ENCODE assay signal across 9 cellular contexts in the genomic region with DNA sequence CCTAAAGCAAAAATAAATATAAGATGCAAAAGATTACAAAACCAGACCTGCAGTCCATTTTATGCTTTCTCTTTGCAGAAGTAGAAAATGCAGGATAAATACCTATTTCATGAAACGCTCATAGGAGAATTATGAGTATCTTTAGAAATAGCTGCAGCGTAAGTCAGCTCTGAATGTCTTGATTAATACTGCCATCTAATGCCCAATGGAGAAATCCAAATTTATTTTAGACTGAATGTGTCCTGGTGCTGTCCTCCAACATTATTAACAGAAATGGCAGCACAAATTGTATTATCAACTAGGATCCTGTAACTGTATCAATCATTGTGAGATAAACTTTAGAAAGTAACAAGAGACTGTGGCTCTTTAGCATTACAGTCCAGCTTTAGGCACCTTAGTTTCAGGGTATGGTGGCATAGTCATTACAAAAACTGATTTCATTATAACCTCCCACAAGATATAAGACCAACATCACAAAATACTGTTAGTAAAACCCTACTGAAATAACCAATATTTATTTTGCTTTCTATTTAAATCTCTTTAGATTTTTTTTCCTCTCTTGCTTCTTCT.
DNase-seq lines count a peak whose midpoint lies in the region; ATAC-seq, FAIRE-seq and TF ChIP-seq lines count a peak whose summit lies in the region.
"Had no signal": no experiment of that assay in that cellular context is flagged by ENCODE, and none has a peak within 500 bp of the region (broad histone marks: within the 10 kb centered on the region; RNA-seq: fewer than 3 reads in every experiment).

No MANE protein-coding gene starts in this region.

- ATAC-seq in HG02763 (IDR thresholded peaks at IDR 0.05; ENCODE audit: unreplicated experiment), result no peak

- H3K9ac ChIP-seq in endothelial cell of umbilical vein (replicated peaks; ENCODE audit: extremely low read depth, insufficient read depth, low read length), result no peak overlapping the region

- H3K79me2 ChIP-seq in endothelial cell of umbilical vein (ENCODE audit: control insufficient read depth, insufficient read depth, low read length), result no peaks in the 10 kb centered on the region

- TF ChIP-seq POLR2A in endothelial cell of umbilical vein (IDR thresholded peaks at IDR 0.05; ENCODE audit: low read depth, low read length), result no peak

- CTCF ChIA-PET in endothelial cell of umbilical vein (lab: Charles Lee), result interaction anchor here (1.0 to 2.0 kb wide), 8 partner anchors 26 to 553 kb away, joined by 3 to 10 read pairs (median 4); no protein-coding TSS in a partner anchor

- peak; percentile 10 for DNase-seq in DMS 273 (lab: John Stamatoyannopoulos, UW; ENCODE audit: unreplicated experiment)
- no peak for DNase-seq in DMS 273 treated with DMSO at 0.1 percent for 48 hours (lab: John Stamatoyannopoulos, UW)
- peak; percentile 27 for DNase-seq in NOMO-1 treated with dmso at 0.1 percent for 144 hours (lab: John Stamatoyannopoulos, UW; ENCODE audit: unreplicated experiment)
- peak; percentile 2 for DNase-seq in endothelial cell of umbilical vein (ENCODE audit: low read depth, low spot score)
- peak; percentile 10 for DNase-seq in retinal pigment epithelial cell (ENCODE audit: low read depth)
- no peak for DNase-seq in occipital lobe (lab: John Stamatoyannopoulos, UW)
- DNase-seq in AG08395 (ENCODE audit: low spot score), result no peak
- DNase-seq: NCI-H1436 had no signal

- intact Hi-C loops in endothelial cell of umbilical vein (cut with micrococcal nuclease), result loop anchor here (1.0 kb wide), 1 partner anchor 51 kb away; no protein-coding TSS in a partner anchor

- H3K4me3 ChIP-seq in endothelial cell of umbilical vein (replicated peaks in 1 of 3; ENCODE audit: insufficient read depth in 1 of 3, low read depth in 1 of 3, low read length in 3 of 3) (no peak overlapping the region), retinal pigment epithelial cell (ENCODE audit: low read length) (no peak overlapping the region)

- no peaks in the 10 kb centered on the region for H3K36me3 ChIP-seq in endothelial cell of umbilical vein (ENCODE audit: control insufficient read depth in 2 of 2, extremely low read depth in 1 of 2, insufficient read depth in 2 of 2, low read length in 2 of 2)

- no peak for TF ChIP-seq CTCF in endothelial cell of umbilical vein (IDR thresholded peaks at IDR 0.05; ENCODE audit: extremely low read depth in 1 of 2, insufficient read depth in 1 of 2, low read depth in 1 of 2, low read length in 2 of 2)
- peak; percentile 39 for TF ChIP-seq CTCF in retinal pigment epithelial cell (conservative IDR thresholded peaks at IDR 0.05; ENCODE audit: low read depth, low read length)

- no peak for FAIRE-seq in endothelial cell of umbilical vein (lab: Jason Lieb, UNC)

- no peaks in the 10 kb centered on the region for H4K20me1 ChIP-seq in endothelial cell of umbilical vein (replicated peaks; ENCODE audit: control insufficient read depth, extremely low read depth, insufficient read depth, low read length)

- dilution Hi-C loops in endothelial cell of umbilical vein (cut with MboI; ENCODE audit: extremely low pct_ligation_motif_present, low sequenced_read_pairs), result no loop called here

- H2AFZ ChIP-seq in endothelial cell of umbilical vein (ENCODE audit: low read depth, low read length), result no peak overlapping the region

- no TSS peak for BruUV-seq in endothelial cell of umbilical vein (replicated peaks; lab: Mats Ljungman, UMichigan)

- H3K27me3 ChIP-seq in endothelial cell of umbilical vein (ENCODE audit: control insufficient read depth in 2 of 2, insufficient read depth in 2 of 2, low read length in 2 of 2), result no peaks in the 10 kb centered on the region

- POLR2A ChIA-PET in endothelial cell of umbilical vein (lab: Charles Lee), result no interaction called here

- H3K9me3 ChIP-seq in endothelial cell of umbilical vein (replicated peaks; ENCODE audit: control insufficient read depth, insufficient read depth, low read length), result no peaks in the 10 kb centered on the region

- H3K4me2 ChIP-seq in endothelial cell of umbilical vein (ENCODE audit: insufficient read depth, low read length), result no peak overlapping the region

- H3K9me1 ChIP-seq in endothelial cell of umbilical vein (replicated peaks; ENCODE audit: control insufficient read depth, extremely low read depth, insufficient read depth, low read length), result no peaks in the 10 kb centered on the region

- no peaks in the 10 kb centered on the region for H3K4me1 ChIP-seq in endothelial cell of umbilical vein (ENCODE audit: control insufficient read depth, extremely low read depth, insufficient read depth, low read length)

- H3K27ac ChIP-seq in endothelial cell of umbilical vein (ENCODE audit: insufficient read depth, low read depth, low read length), result no peak overlapping the region

TF ChIP-seq in endothelial cell of umbilical vein, 7 proteins besides CTCF, POLR2A, EP300 and RAD21:
- TF ChIP-seq EZH2 (IDR thresholded peaks at IDR 0.05; ENCODE audit: borderline replicate concordance, low read depth, low read length, severe bottlenecking) (no peak), FOS (IDR thresholded peaks at IDR 0.05; ENCODE audit: borderline replicate concordance, insufficient read depth, low read length) (no peak), GATA2 (IDR thresholded peaks at IDR 0.05; ENCODE audit: insufficient read depth, insufficient read length, low read depth, low read length) (no peak), MYC (IDR thresholded peaks at IDR 0.05; ENCODE audit: low read depth, low read length) (no peak), POLR2AphosphoS5 (IDR thresholded peaks at IDR 0.05; ENCODE audit: insufficient read depth, low read depth, low read length) (no peak), JUN (IDR thresholded peaks at IDR 0.05; ENCODE audit: borderline replicate concordance, insufficient read depth, insufficient read length, low read depth) (no peak)
- TF ChIP-seq, protein P1, sequence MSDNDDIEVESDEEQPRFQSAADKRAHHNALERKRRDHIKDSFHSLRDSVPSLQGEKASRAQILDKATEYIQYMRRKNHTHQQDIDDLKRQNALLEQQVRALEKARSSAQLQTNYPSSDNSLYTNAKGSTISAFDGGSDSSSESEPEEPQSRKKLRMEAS (IDR thresholded peaks at IDR 0.05; ENCODE audit: insufficient read depth, insufficient read length), result no peak

Comparison
In these comparisons a context has a peak if more than half of its experiments do, and no peak if none do; other contexts are left out.
1. DNase-seq: peak in DMS 273 (single experiment), NOMO-1 treated with dmso at 0.1 percent for 144 hours (single experiment), endothelial cell of umbilical vein (single experiment) and retinal pigment epithelial cell (single experiment); none in DMS 273 treated with DMSO at 0.1 percent for 48 hours (single experiment), occipital lobe (single experiment) and AG08395 (single experiment).